Comparison of ENCODE assay signal across 10 cellular contexts in genomic region chr3:172317481-172317880, GRCh38.
DNase-seq lines count a peak whose midpoint lies in the region; ATAC-seq, FAIRE-seq and TF ChIP-seq lines count a peak whose summit lies in the region.
"Had no signal": no experiment of that assay in that cellular context is flagged by ENCODE, and none has a peak within 500 bp of the region (broad histone marks: within the 10 kb centered on the region; RNA-seq: fewer than 3 reads in every experiment).

No MANE protein-coding gene starts in this region.

- H3K27me3 Mint-ChIP-seq in activated T-helper 17 cell treated with anti-CD3 and anti-CD28 coated beads, Interleukin-2, amount 50 U/mL, for 72 hours = no peaks in the 10 kb centered on the region
- H3K27me3 Mint-ChIP-seq: activated CD8-positive, alpha-beta T cell treated with anti-CD3 and anti-CD28 coated beads for 36 hours had no signal

- 85 to 86% methylated on average over 8 of the region's 8 CpGs for WGBS in GM23248 (ENCODE audit: low coverage in 1 of 2, low lambda C conversion rate in 2 of 2, missing lambda C conversion rate in 2 of 2), 2 experiments

- FAIRE-seq in kidney (lab: Jason Lieb, UNC) = no peak

- peak overlapping the region; percentile 32 for H3K4me3 Mint-ChIP-seq in activated T-helper 17 cell treated with anti-CD3 and anti-CD28 coated beads, Interleukin-2, amount 50 U/mL, for 72 hours
- H3K4me3 Mint-ChIP-seq: activated CD8-positive, alpha-beta T cell treated with anti-CD3 and anti-CD28 coated beads for 36 hours had no signal

- H3K4me3 ChIP-seq in GM23248 (0 out of 2 replicates have a peak overlapping the region, but pooled peaks have one; percentile 18), kidney (ENCODE audit: low read length in 2 of 2) (no peak overlapping the region), skeletal muscle tissue (ENCODE audit: low read length in 3 of 3) (no peak overlapping the region)

- peak overlapping the region; percentile 75 for H3K27ac Mint-ChIP-seq in activated T-helper 17 cell treated with anti-CD3 and anti-CD28 coated beads, Interleukin-2, amount 50 U/mL, for 72 hours
- H3K27ac Mint-ChIP-seq: activated CD8-positive, alpha-beta T cell treated with anti-CD3 and anti-CD28 coated beads for 36 hours had no signal

- H3K36me3 ChIP-seq in GM23248 (ENCODE audit: low read depth) (peaks cover 37% of the 10 kb centered on the region), kidney (ENCODE audit: control insufficient read depth in 1 of 2, insufficient read depth in 2 of 2, low read length in 2 of 2) (peaks cover 5 to 9% of the 10 kb centered on the region in 2 donors), skeletal muscle tissue (ENCODE audit: control insufficient read depth in 3 of 3, insufficient read depth in 3 of 3, low read length in 3 of 3) (no peaks in the 10 kb centered on the region)

- H3K4me1 ChIP-seq in GM23248 (ENCODE audit: insufficient read depth) = peaks cover 47% of the 10 kb centered on the region
- H3K4me1 ChIP-seq in kidney (ENCODE audit: control insufficient read depth in 1 of 2, insufficient read depth in 1 of 2, low read depth in 1 of 2, low read length in 2 of 2) = peaks cover 15 to 18% of the 10 kb centered on the region in 2 donors
- H3K4me1 ChIP-seq in skeletal muscle tissue (ENCODE audit: control insufficient read depth in 3 of 3, insufficient read depth in 3 of 3, low read length in 3 of 3) = peaks cover 58 to 78% (median 68%) of the 10 kb centered on the region in 3 donors

- intact Hi-C loops in kidney (cut with DNase I) = no loop called here

- DNase-seq in GM23248 (no peak), kidney (no peak), RKO (ENCODE audit: low spot score) (no peak), NCI-H2081 (lab: John Stamatoyannopoulos, UW) (no peak), T-helper 2 cell (no peak)
- DNase-seq: activated CD8-positive, alpha-beta T cell treated with anti-CD3 and anti-CD28 coated beads for 36 hours; T-helper 1 cell had no signal

- H3K27ac ChIP-seq in GM23248 = peak overlapping the region; percentile 90
- peak overlapping the region; percentile 32 to 77 for H3K27ac ChIP-seq in kidney (ENCODE audit: low read depth in 2 of 2, low read length in 2 of 2)
- H3K27ac ChIP-seq in skeletal muscle tissue (ENCODE audit: low read depth, low read length) = peak overlapping the region; percentile 69

- no peak overlapping the region for H2AFZ ChIP-seq in GM23248

- H3K4me2 ChIP-seq in GM23248 (ENCODE audit: unreplicated experiment) = peak overlapping the region; percentile 80

- TF ChIP-seq CTCF in kidney (IDR thresholded peaks at IDR 0.05; ENCODE audit: borderline replicate concordance, extremely low read depth, insufficient read depth) = no peak

- H3F3A ChIP-seq in GM23248 (ENCODE audit: insufficient read depth) = peaks cover 68% of the 10 kb centered on the region

- no peaks in the 10 kb centered on the region for H3K9me3 Mint-ChIP-seq in activated T-helper 17 cell treated with anti-CD3 and anti-CD28 coated beads, Interleukin-2, amount 50 U/mL, for 72 hours
- H3K9me3 Mint-ChIP-seq: activated CD8-positive, alpha-beta T cell treated with anti-CD3 and anti-CD28 coated beads for 36 hours had no signal

- H3K27me3 ChIP-seq in GM23248 (replicated peaks; ENCODE audit: insufficient read depth) (no peaks in the 10 kb centered on the region), skeletal muscle tissue (ENCODE audit: control insufficient read depth in 3 of 3, insufficient read depth in 3 of 3, low read length in 3 of 3) (no peaks in the 10 kb centered on the region)

- peaks cover 46% of the 10 kb centered on the region for H3K79me2 ChIP-seq in GM23248 (ENCODE audit: insufficient read depth)

- H3K9me3 ChIP-seq in GM23248 (ENCODE audit: low read depth) = no peaks in the 10 kb centered on the region
- H3K9me3 ChIP-seq in kidney (ENCODE audit: control insufficient read depth in 1 of 2, low read length in 2 of 2) = no peaks in the 10 kb centered on the region
- H3K9me3 ChIP-seq in skeletal muscle tissue (ENCODE audit: control insufficient read depth in 3 of 3, low read length in 3 of 3) = no peaks in the 10 kb centered on the region

- in situ Hi-C loops in GM23248 (cut with MboI) = no loop called here

- H3K9ac ChIP-seq in GM23248 (peak overlapping the region; percentile 56), kidney (ENCODE audit: low read length in 2 of 2) (no peak overlapping the region), skeletal muscle tissue (ENCODE audit: low read depth in 1 of 3, low read length in 3 of 3) (no peak overlapping the region)

- H3K36me3 Mint-ChIP-seq in activated T-helper 17 cell treated with anti-CD3 and anti-CD28 coated beads, Interleukin-2, amount 50 U/mL, for 72 hours (ENCODE audit: low read depth) = peaks cover 46% of the 10 kb centered on the region

- no peaks in the 10 kb centered on the region for H3K9me2 ChIP-seq in GM23248 (ENCODE audit: insufficient read depth)

- H4K20me1 ChIP-seq in GM23248 (ENCODE audit: insufficient read depth) = no peaks in the 10 kb centered on the region

- peaks cover 19% of the 10 kb centered on the region for H3K4me1 Mint-ChIP-seq in activated T-helper 17 cell treated with anti-CD3 and anti-CD28 coated beads, Interleukin-2, amount 50 U/mL, for 72 hours

- ATAC-seq in activated T-helper 17 cell treated with anti-CD3 and anti-CD28 coated beads, Interleukin-2, amount 50 U/mL, for 72 hours (replicated peaks) = no peak
- ATAC-seq in GM21576 (IDR thresholded peaks at IDR 0.05; ENCODE audit: unreplicated experiment) = no peak
- ATAC-seq: activated CD8-positive, alpha-beta T cell treated with anti-CD3 and anti-CD28 coated beads for 36 hours had no signal
